Comparison of ENCODE assay signal across 8 cellular contexts in genomic region chr18:46211816-46212215, GRCh38.
DNase-seq lines count a peak whose midpoint lies in the region; ATAC-seq and TF ChIP-seq lines count a peak whose summit lies in the region.
"Had no signal": no experiment of that assay in that cellular context is flagged by ENCODE, and none has a peak within 500 bp of the region (broad histone marks: within the 10 kb centered on the region; RNA-seq: fewer than 3 reads in every experiment).

No MANE protein-coding gene starts in this region.

- H4K20me1 ChIP-seq in MM.1S (ENCODE audit: insufficient read depth, low read length) = peaks cover 24% of the 10 kb centered on the region; the same call in 1 of the 2 replicates

- H3K4me1 Mint-ChIP-seq in natural killer cell = peaks cover 60 to 65% of the 10 kb centered on the region in 2 donors

- 0 out of 2 replicates have a peak overlapping the region, but pooled peaks have one; percentile 4 for H3K4me2 ChIP-seq in MM.1S (ENCODE audit: low read depth, low read length)

- peaks cover 18% of the 10 kb centered on the region for H3K4me1 ChIP-seq in MM.1S (ENCODE audit: low read length)

- peaks cover 6% of the 10 kb centered on the region; the same call in 1 of the 2 replicates for H3F3A ChIP-seq in MM.1S (ENCODE audit: insufficient read depth, low read length)

- H3K27me3 ChIP-seq in GM06990 (replicated peaks; ENCODE audit: control insufficient read depth, insufficient read depth, low read length) = no peaks in the 10 kb centered on the region
- no peaks in the 10 kb centered on the region for H3K27me3 ChIP-seq in MM.1S (replicated peaks; ENCODE audit: insufficient read depth, low read length)

- DNase-seq in GM06990 (ENCODE audit: extremely low read depth, insufficient read length) (peak; percentile 14), MM.1S (no peak), natural killer cell (no peak), CD1c-positive myeloid dendritic cell (ENCODE audit: extremely low spot score) (no peak), posterior vena cava (ENCODE audit: low spot score) (no peak), SK-N-DZ (ENCODE audit: low spot score) (no peak)
- no peak for DNase-seq in activated naive CD4-positive, alpha-beta T cell treated with anti-CD3 and anti-CD28 coated beads, Interleukin-2, amount 50 U/mL, for 72 hours (ENCODE audit: low spot score in 2 of 2)
- DNase-seq: NCI-H2107 had no signal

- H3K4me3 Mint-ChIP-seq in natural killer cell = peak overlapping the region; percentile 47

- H3K36me3 Mint-ChIP-seq in activated naive CD4-positive, alpha-beta T cell treated with anti-CD3 and anti-CD28 coated beads, Interleukin-2, amount 50 U/mL, for 72 hours = peaks cover 10 to 21% of the 10 kb centered on the region in 2 donors
- H3K36me3 Mint-ChIP-seq in natural killer cell = peaks cover 9% of the 10 kb centered on the region

- no peaks in the 10 kb centered on the region for H3K9me3 ChIP-seq in MM.1S (replicated peaks; ENCODE audit: insufficient read depth, low read length)

- H3K9ac ChIP-seq in MM.1S (ENCODE audit: low read length) = no peak overlapping the region

- no peaks in the 10 kb centered on the region for H3K9me2 ChIP-seq in MM.1S (replicated peaks; ENCODE audit: insufficient read depth, low read length)

- H3K27me3 Mint-ChIP-seq in natural killer cell (ENCODE audit: low read depth in 2 of 2) = no peaks in the 10 kb centered on the region

- H3K79me2 ChIP-seq in MM.1S (ENCODE audit: low read length) = peaks cover 96% of the 10 kb centered on the region

- peak; percentile 66 to 70 for ATAC-seq in activated naive CD4-positive, alpha-beta T cell treated with anti-CD3 and anti-CD28 coated beads, Interleukin-2, amount 50 U/mL, for 72 hours
- peak in 2 of 3 donors; percentile 50 to 72 for ATAC-seq in natural killer cell

- no peak overlapping the region for H3K27ac ChIP-seq in MM.1S (ENCODE audit: low read length)

- H3K36me3 ChIP-seq in GM06990 (ENCODE audit: control insufficient read depth, insufficient read depth, low read length) (peaks cover 3% of the 10 kb centered on the region), MM.1S (replicated peaks; ENCODE audit: insufficient read depth, low read length) (0 out of 2 replicates have a peak, but pooled peaks cover 8% of the 10 kb centered on the region)

- intact Hi-C loops in natural killer cell (cut with micrococcal nuclease) = loop anchor here (5.0 kb wide), 1 partner anchor 40 kb away; no protein-coding TSS in a partner anchor
- intact Hi-C loops in posterior vena cava (cut with DNase I) = no loop called here

- TF ChIP-seq CTCF in GM06990 (IDR thresholded peaks at IDR 0.05; ENCODE audit: insufficient read depth, low read length, poor library complexity, severe bottlenecking) (no peak), MM.1S (IDR thresholded peaks at IDR 0.05; ENCODE audit: low read length) (no peak), natural killer cell (IDR thresholded peaks at IDR 0.05) (no peak)

- H3K9me3 Mint-ChIP-seq in activated naive CD4-positive, alpha-beta T cell treated with anti-CD3 and anti-CD28 coated beads, Interleukin-2, amount 50 U/mL, for 72 hours = peaks cover 5 to 8% of the 10 kb centered on the region in 2 donors
- no peaks in the 10 kb centered on the region for H3K9me3 Mint-ChIP-seq in natural killer cell

- no peak overlapping the region for H2AFZ ChIP-seq in MM.1S (ENCODE audit: low read length)

- peak overlapping the region; percentile 72 to 92 for H3K27ac Mint-ChIP-seq in activated naive CD4-positive, alpha-beta T cell treated with anti-CD3 and anti-CD28 coated beads, Interleukin-2, amount 50 U/mL, for 72 hours
- H3K27ac Mint-ChIP-seq in natural killer cell = peak overlapping the region; percentile 50 to 80

- no peak overlapping the region for H3K4me3 ChIP-seq in GM06990 (replicated peaks; ENCODE audit: low read depth, low read length)
- H3K4me3 ChIP-seq in MM.1S (ENCODE audit: low read length) = no peak overlapping the region
